In the genomic region with DNA sequence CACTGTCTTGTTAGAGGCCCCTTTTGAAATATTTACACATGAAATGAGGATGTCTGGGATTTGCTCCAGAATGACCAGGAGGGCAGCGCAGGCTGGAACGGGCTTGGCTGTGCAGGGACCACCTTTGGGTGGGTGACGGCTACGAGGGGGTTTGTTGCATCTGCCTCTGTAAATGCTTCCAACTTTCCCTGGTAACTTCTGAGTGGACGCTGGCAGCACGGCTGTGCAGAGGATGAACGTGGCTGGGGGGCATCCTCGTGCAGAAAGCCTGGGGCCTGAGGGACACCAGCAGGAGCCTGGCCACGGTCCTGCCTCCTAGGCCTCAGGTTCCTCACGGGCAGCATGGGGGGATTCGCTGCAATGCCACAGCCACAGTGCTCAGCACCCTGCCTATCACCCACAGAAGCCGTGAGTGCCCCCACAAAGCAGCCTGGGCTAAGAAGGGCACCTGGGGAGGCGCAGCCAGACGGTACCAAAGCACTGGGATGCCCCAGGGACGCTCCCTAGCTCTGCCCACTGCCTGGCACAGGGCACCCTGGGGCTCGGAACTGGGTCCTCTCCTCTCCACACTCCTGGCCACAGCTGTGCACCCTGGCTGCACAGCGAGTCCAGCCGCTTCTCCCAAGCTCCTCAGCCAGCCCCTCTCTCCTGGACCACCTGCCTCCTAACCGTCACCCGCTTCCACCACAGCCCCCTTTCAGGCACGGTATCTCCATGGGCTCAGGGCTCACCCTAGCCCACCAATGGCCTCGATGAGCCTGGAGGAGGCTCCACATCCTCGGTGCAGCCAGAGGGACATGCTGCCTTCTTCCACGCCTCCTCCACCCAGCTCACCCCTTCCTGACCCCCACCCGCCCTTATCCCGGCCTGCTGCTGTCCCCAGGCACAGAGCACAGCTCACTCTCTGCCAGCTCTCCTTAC, we compare ENCODE assay signal across 12 cellular contexts. TPM values are rescaled to one million over a fixed set of nuclear protein-coding genes. Genes with fewer than 3 reads are reported as not detected.
DNase-seq lines count a peak whose midpoint lies in the region; ATAC-seq and TF ChIP-seq lines count a peak whose summit lies in the region.
"Had no signal": no experiment of that assay in that cellular context is flagged by ENCODE, and none has a peak within 500 bp of the region (broad histone marks: within the 10 kb centered on the region; RNA-seq: fewer than 3 reads in every experiment).

No MANE protein-coding gene starts in this region.

- no peaks in the 10 kb centered on the region for H3K36me3 Mint-ChIP-seq in activated T-helper 17 cell treated with anti-CD3 and anti-CD28 coated beads, Interleukin-2, amount 50 U/mL, for 72 hours (ENCODE audit: low read depth)

- H3K27ac Mint-ChIP-seq in activated T-helper 17 cell treated with anti-CD3 and anti-CD28 coated beads, Interleukin-2, amount 50 U/mL, for 72 hours: peak overlapping the region; percentile 69

- ATAC-seq in activated T-helper 17 cell treated with anti-CD3 and anti-CD28 coated beads, Interleukin-2, amount 50 U/mL, for 72 hours (replicated peaks): no peak
- ATAC-seq in right lobe of liver: no peak
- no peak for ATAC-seq in GM18498 (IDR thresholded peaks at IDR 0.05; ENCODE audit: unreplicated experiment)
- ATAC-seq in GM19452 (IDR thresholded peaks at IDR 0.05; ENCODE audit: unreplicated experiment): no peak
- no peak for ATAC-seq in HG03432 (IDR thresholded peaks at IDR 0.05; ENCODE audit: unreplicated experiment)

- H3K27ac ChIP-seq in right lobe of liver (no peak overlapping the region), spleen (peak overlapping the region in 5 of 8 donors; percentile 29 to 85 (median 83))

- DNase-seq in H7 (peak; percentile 54), right lobe of liver (peak in 2 of 3 donors; percentile 17 to 51), spleen (peak; percentile 71), hypothalamus (lab: John Stamatoyannopoulos, UW) (no peak)
- DNase-seq: effector CD4-positive, alpha-beta T cell; NCI-H1105; NCI-H345; stimulated activated CD4-positive, alpha-beta T cell treated with anti-CD3 and anti-CD28 coated beads, Interleukin-2, amount 100 ng/mL, for 48 hours had no signal

- peaks cover 19% of the 10 kb centered on the region for H3K4me1 Mint-ChIP-seq in activated T-helper 17 cell treated with anti-CD3 and anti-CD28 coated beads, Interleukin-2, amount 50 U/mL, for 72 hours

- 79% methylated on average over 10 of the region's 26 CpGs for WGBS in right lobe of liver (ENCODE audit: insufficient coverage, low coverage, low lambda C conversion rate, missing lambda C conversion rate)
- 87 to 94% (median 90%) methylated on average over 23 to 26 of the region's 26 CpGs for WGBS in spleen, 5 donors

- intact Hi-C loops in right lobe of liver (cut with DNase I) (no loop called here), spleen (cut with DNase I; ENCODE audit: low total_unique reads) (no loop called here)

- H3K27me3 Mint-ChIP-seq in activated T-helper 17 cell treated with anti-CD3 and anti-CD28 coated beads, Interleukin-2, amount 50 U/mL, for 72 hours: no peaks in the 10 kb centered on the region

- H3K9me3 ChIP-seq in right lobe of liver (no peaks in the 10 kb centered on the region), spleen (no peaks in the 10 kb centered on the region)

- H3K4me1 ChIP-seq in right lobe of liver (peaks cover 0 to 59% (median 22%) of the 10 kb centered on the region in 4 donors), spleen (peaks cover 4 to 94% (median 51%) of the 10 kb centered on the region in 6 donors)

- H3K4me3 ChIP-seq in H7 (ENCODE audit: insufficient read depth, low read depth, low read length) (no peak overlapping the region), right lobe of liver (no peak overlapping the region), spleen (no peak overlapping the region)

- H3K27me3 ChIP-seq in H7 (ENCODE audit: control insufficient read depth, insufficient read depth, low read length) (no peaks in the 10 kb centered on the region), right lobe of liver (no peaks in the 10 kb centered on the region), spleen (replicated peaks in 1 of 7) (no peaks in the 10 kb centered on the region)

- H3K36me3 ChIP-seq in H7 (replicated peaks; ENCODE audit: control insufficient read depth, insufficient read depth, low read length) (no peaks in the 10 kb centered on the region; the same call in 1 of the 2 replicates), right lobe of liver (peaks cover 0 to 2% (median under 1%) of the 10 kb centered on the region in 4 donors), spleen (peaks cover 0 to 17% (median 4%) of the 10 kb centered on the region in 6 donors)

- TF ChIP-seq CTCF in right lobe of liver (IDR thresholded peaks at IDR 0.05) (no peak), spleen (IDR thresholded peaks at IDR 0.05 in 8 of 11, conservative IDR thresholded peaks at IDR 0.05 in 3 of 11) (no peak)

- no peak overlapping the region for H3K4me3 Mint-ChIP-seq in activated T-helper 17 cell treated with anti-CD3 and anti-CD28 coated beads, Interleukin-2, amount 50 U/mL, for 72 hours

- H3K9me3 Mint-ChIP-seq in activated T-helper 17 cell treated with anti-CD3 and anti-CD28 coated beads, Interleukin-2, amount 50 U/mL, for 72 hours: no peaks in the 10 kb centered on the region

- TF ChIP-seq POLR2A in right lobe of liver (IDR thresholded peaks at IDR 0.05) (no peak), spleen (IDR thresholded peaks at IDR 0.05) (no peak)

RNA-seq across cellular contexts. Expression of a gene that starts 44.5 kb away (rescaled TPM):
- total RNA-seq in H7 (2014; rRNA removed; shearing (Covaris generic)): 16.1 and 17.3 TPM in 2 replicates
- total RNA-seq in activated T-helper 17 cell treated with anti-CD3 and anti-CD28 coated beads, Interleukin-2, amount 50 U/mL, for 72 hours: 10 to 100 TPM; 31.3 to 51.8 TPM
- total RNA-seq in right lobe of liver: 10 to 100 TPM; 11.3 to 24.3 (median 15.3) TPM
- total RNA-seq in spleen: 10 to 100 TPM; 18.9 to 57.2 (median 41.3) TPM
- polyA plus RNA-seq in spleen: 10 to 100 TPM; 10.1 to 20.6 (median 15.0) TPM

Comparison
In these comparisons a context has a peak if more than half of its experiments do, and no peak if none do; other contexts are left out.
1. DNase-seq: peak in H7 (single experiment), right lobe of liver (2 of 3) and spleen (single experiment); none in hypothalamus (0 of 51).
2. H3K27ac ChIP-seq: peak in spleen (5 of 8); none in right lobe of liver (0 of 3).